Comparison of ENCODE assay signal across 9 cellular contexts in the genomic region with DNA sequence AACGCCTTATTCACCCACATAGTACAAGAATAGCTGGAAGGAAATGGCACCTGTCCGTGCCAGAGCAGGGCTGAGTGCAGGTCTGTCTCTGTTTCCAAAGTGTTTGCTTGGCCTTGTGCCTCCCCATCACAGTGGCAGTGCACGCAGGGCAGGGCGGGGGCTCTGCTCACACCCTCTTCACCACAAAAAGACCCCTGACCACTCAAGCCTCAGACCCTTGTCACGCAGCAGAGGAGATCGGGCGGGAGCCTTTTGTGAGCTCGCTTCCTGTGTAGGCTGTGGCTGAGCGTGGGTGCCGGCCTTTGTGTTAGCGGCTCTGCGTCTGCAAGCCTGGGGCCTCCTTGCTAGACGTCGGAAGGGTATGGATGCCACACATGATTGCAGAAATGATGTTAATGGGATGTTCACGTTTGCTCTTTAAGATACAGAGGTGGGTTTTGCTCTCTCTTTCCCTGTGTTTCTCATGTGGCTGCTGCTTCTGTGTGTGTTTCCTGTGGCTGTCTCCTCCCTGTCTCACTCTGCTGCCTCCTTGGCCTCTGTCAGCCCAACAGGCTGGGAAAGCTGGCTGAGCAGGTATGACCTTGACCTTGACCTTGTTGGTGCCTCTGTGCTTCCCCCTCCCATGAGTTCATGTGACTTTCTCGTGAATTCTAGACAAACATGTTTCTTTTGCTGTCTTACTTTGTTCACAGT. TPM values are rescaled to one million over a fixed set of nuclear protein-coding genes. Genes with fewer than 3 reads are reported as not detected.
DNase-seq lines count a peak whose midpoint lies in the region; ATAC-seq and TF ChIP-seq lines count a peak whose summit lies in the region.
"Had no signal": no experiment of that assay in that cellular context is flagged by ENCODE, and none has a peak within 500 bp of the region (broad histone marks: within the 10 kb centered on the region; RNA-seq: fewer than 3 reads in every experiment).

No MANE protein-coding gene starts in this region.

- peaks cover 6 to 20% (median 8%) of the 10 kb centered on the region in 3 donors for H3K4me1 Mint-ChIP-seq in IgD-negative memory B cell
- peaks cover 66% of the 10 kb centered on the region for H3K4me1 Mint-ChIP-seq in activated T-cell treated with anti-CD3 and anti-CD28 coated beads, Interleukin-2, amount 50 U/mL, for 72 hours (ENCODE audit: low read depth)
- H3K4me1 Mint-ChIP-seq in stimulated activated memory B cell treated with anti-CD40 and anti-IgM and Interleukin-4, amounts not matched to agents 10 μg/mL and 1 μg/mL and 100 μg/mL, for 72 hours, result peaks cover 22% of the 10 kb centered on the region

- intact Hi-C loops in lower leg skin (cut with DNase I; ENCODE audit: low total_unique reads) (no loop called here), gastrocnemius medialis (cut with DNase I; ENCODE audit: low total_unique reads) (no loop called here)

- no peaks in the 10 kb centered on the region for H3K27me3 Mint-ChIP-seq in IgD-negative memory B cell
- no peaks in the 10 kb centered on the region for H3K27me3 Mint-ChIP-seq in activated T-cell treated with anti-CD3 and anti-CD28 coated beads, Interleukin-2, amount 50 U/mL, for 72 hours (ENCODE audit: low read depth)
- H3K27me3 Mint-ChIP-seq in stimulated activated memory B cell treated with anti-CD40 and anti-IgM and Interleukin-4, amounts not matched to agents 10 μg/mL and 1 μg/mL and 100 μg/mL, for 72 hours, result no peaks in the 10 kb centered on the region

- H3K4me1 ChIP-seq in gastrocnemius medialis, result no peaks in the 10 kb centered on the region

- H3K27ac Mint-ChIP-seq in IgD-negative memory B cell, result peak overlapping the region; percentile 22 to 93 (median 90)
- peak overlapping the region; percentile 92 for H3K27ac Mint-ChIP-seq in activated T-cell treated with anti-CD3 and anti-CD28 coated beads, Interleukin-2, amount 50 U/mL, for 72 hours
- H3K27ac Mint-ChIP-seq in stimulated activated memory B cell treated with anti-CD40 and anti-IgM and Interleukin-4, amounts not matched to agents 10 μg/mL and 1 μg/mL and 100 μg/mL, for 72 hours, result peak overlapping the region; percentile 83

- TF ChIP-seq CTCF in lower leg skin (IDR thresholded peaks at IDR 0.05) (no peak), gastrocnemius medialis (IDR thresholded peaks at IDR 0.05 in 4 of 5, conservative IDR thresholded peaks at IDR 0.05 in 1 of 5) (no peak)

- peak; percentile 71 to 74 for DNase-seq in activated T-cell treated with anti-CD3 and anti-CD28 coated beads, Interleukin-2, amount 50 U/mL, for 72 hours
- peak; percentile 11 to 81 for DNase-seq in lower leg skin (ENCODE audit: low spot score in 2 of 2)
- DNase-seq in gastrocnemius medialis, result no peak
- DNase-seq in SKM-1 treated with dmso at 0.1 percent for 144 hours (lab: John Stamatoyannopoulos, UW; ENCODE audit: unreplicated experiment), result no peak
- DNase-seq: SW 1271 had no signal

- ATAC-seq in activated T-cell treated with anti-CD3 and anti-CD28 coated beads, Interleukin-2, amount 50 U/mL, for 72 hours (replicated peaks in 1 of 2), result peak; percentile 82 to 87
- peak; percentile 86 for ATAC-seq in stimulated activated memory B cell treated with anti-CD40 and anti-IgM and Interleukin-4, amounts not matched to agents 10 μg/mL and 1 μg/mL and 100 μg/mL, for 72 hours
- no peak for ATAC-seq in HG03342 (IDR thresholded peaks at IDR 0.05; ENCODE audit: unreplicated experiment)
- no peak for ATAC-seq in gastrocnemius medialis
- ATAC-seq in GM19455 (IDR thresholded peaks at IDR 0.05; ENCODE audit: unreplicated experiment), result no peak

- 68 to 71% methylated on average over 16 of the region's 16 CpGs for WGBS in lower leg skin, 2 donors

- H3K36me3 ChIP-seq in gastrocnemius medialis, result peaks cover 0 to 86% of the 10 kb centered on the region in 2 donors

- H3K4me3 ChIP-seq in lower leg skin (ENCODE audit: low read depth, poor library complexity, severe bottlenecking) (no peak overlapping the region), gastrocnemius medialis (no peak overlapping the region)

- no peaks in the 10 kb centered on the region for H3K9me3 Mint-ChIP-seq in IgD-negative memory B cell
- no peaks in the 10 kb centered on the region for H3K9me3 Mint-ChIP-seq in activated T-cell treated with anti-CD3 and anti-CD28 coated beads, Interleukin-2, amount 50 U/mL, for 72 hours
- H3K9me3 Mint-ChIP-seq in stimulated activated memory B cell treated with anti-CD40 and anti-IgM and Interleukin-4, amounts not matched to agents 10 μg/mL and 1 μg/mL and 100 μg/mL, for 72 hours, result no peaks in the 10 kb centered on the region

- in situ Hi-C loops in gastrocnemius medialis (cut with MboI; ENCODE audit: low sequenced_read_pairs in 4 of 4), result no loop called here

- H3K27me3 ChIP-seq in gastrocnemius medialis, result no peaks in the 10 kb centered on the region

- TF ChIP-seq POLR2A in lower leg skin (IDR thresholded peaks at IDR 0.05), result no peak
- TF ChIP-seq POLR2A in gastrocnemius medialis (IDR thresholded peaks at IDR 0.05), result no peak

- no peaks in the 10 kb centered on the region for H3K9me3 ChIP-seq in gastrocnemius medialis

- H3K27ac ChIP-seq in gastrocnemius medialis, result no peak overlapping the region

- H3K36me3 Mint-ChIP-seq in IgD-negative memory B cell, result peaks cover 8% of the 10 kb centered on the region
- peaks cover 4 to 9% of the 10 kb centered on the region in 2 donors for H3K36me3 Mint-ChIP-seq in activated T-cell treated with anti-CD3 and anti-CD28 coated beads, Interleukin-2, amount 50 U/mL, for 72 hours (ENCODE audit: insufficient read depth in 2 of 2)
- H3K36me3 Mint-ChIP-seq in stimulated activated memory B cell treated with anti-CD40 and anti-IgM and Interleukin-4, amounts not matched to agents 10 μg/mL and 1 μg/mL and 100 μg/mL, for 72 hours, result peaks cover 68% of the 10 kb centered on the region

- H3K4me3 Mint-ChIP-seq in IgD-negative memory B cell, result peak overlapping the region; percentile 0 to 95 (median 38)
- H3K4me3 Mint-ChIP-seq in activated T-cell treated with anti-CD3 and anti-CD28 coated beads, Interleukin-2, amount 50 U/mL, for 72 hours, result peak overlapping the region; percentile 86 to 90
- peak overlapping the region; percentile 51 for H3K4me3 Mint-ChIP-seq in stimulated activated memory B cell treated with anti-CD40 and anti-IgM and Interleukin-4, amounts not matched to agents 10 μg/mL and 1 μg/mL and 100 μg/mL, for 72 hours

RNA-seq across cellular contexts. Expression of a gene that starts 45.4 kb away (rescaled TPM):
- polyA plus RNA-seq in IgD-negative memory B cell, result 4.2 TPM
- under 1 TPM in 1 of 2 donors, not detected in 1; 0.72 TPM for total RNA-seq in activated T-cell treated with anti-CD3 and anti-CD28 coated beads, Interleukin-2, amount 50 U/mL, for 72 hours
- total RNA-seq in lower leg skin (10 to 100 TPM in 3 of 4 donors, 1 to 10 TPM in 1; 5.4 to 18.3 (median 13.7) TPM), gastrocnemius medialis (1 to 10 TPM in 1 of 4 donors, under 1 TPM in 2, not detected in 1; 0.80 to 1.3 (median 0.82) TPM)

Comparison
In these comparisons a context has a peak if more than half of its experiments do, and no peak if none do; other contexts are left out.
1. H3K4me3 Mint-ChIP-seq: peak in every context shown above with its lines; median percentile 88 in activated T-cell treated with anti-CD3 and anti-CD28 coated beads, Interleukin-2, amount 50 U/mL, for 72 hours; 51 in stimulated activated memory B cell treated with anti-CD40 and anti-IgM and Interleukin-4, amounts not matched to agents 10 μg/mL and 1 μg/mL and 100 μg/mL, for 72 hours; 38 in IgD-negative memory B cell.
2. ATAC-seq: peak in activated T-cell treated with anti-CD3 and anti-CD28 coated beads, Interleukin-2, amount 50 U/mL, for 72 hours (2 of 2) and stimulated activated memory B cell treated with anti-CD40 and anti-IgM and Interleukin-4, amounts not matched to agents 10 μg/mL and 1 μg/mL and 100 μg/mL, for 72 hours (single experiment); none in HG03342 (single experiment), gastrocnemius medialis (0 of 2) and GM19455 (single experiment).
3. DNase-seq: peak in activated T-cell treated with anti-CD3 and anti-CD28 coated beads, Interleukin-2, amount 50 U/mL, for 72 hours (2 of 2) and lower leg skin (2 of 2); none in gastrocnemius medialis (0 of 2) and SKM-1 treated with dmso at 0.1 percent for 144 hours (single experiment).
4. Peak in every context shown above with its lines, with median percentiles within 50 percentile points of each other: H3K27ac Mint-ChIP-seq.